ENCODE assay signal across 16 cellular contexts in genomic region chr1:116679828-116680628, GRCh38.
"Had no signal": no experiment of that assay in that cellular context is flagged by ENCODE, and none has a peak within 500 bp of the region (broad histone marks: within the 10 kb centered on the region; RNA-seq: fewer than 3 reads in every experiment).

No MANE protein-coding gene starts in this region.

- H3K9me3 Mint-ChIP-seq: activated naive CD4-positive, alpha-beta T cell treated with anti-CD3 and anti-CD28 coated beads, Interleukin-2, amount 50 U/mL, for 72 hours; nephron progenitor cell; stimulated activated naive CD8-positive, alpha-beta T cell treated with anti-CD3 and anti-CD28 coated beads, Interleukin-15, Interleukin-2, amounts not matched to agents 100 ng/mL and 50 ng/mL, for 24 hours had no signal

- H3K4me3 ChIP-seq: adrenal gland, esophagus muscularis mucosa, heart right ventricle, prostate gland, suprapubic skin, transverse colon, vagina had no signal

- ATAC-seq: activated naive CD4-positive, alpha-beta T cell treated with anti-CD3 and anti-CD28 coated beads, Interleukin-2, amount 50 U/mL, for 72 hours; heart right ventricle had no signal

- H3K27ac ChIP-seq: adrenal gland, esophagus muscularis mucosa, heart right ventricle, prostate gland, suprapubic skin, transverse colon, vagina, VCaP had no signal

- H3K36me3 ChIP-seq: adrenal gland, esophagus muscularis mucosa, heart right ventricle, prostate gland, suprapubic skin, transverse colon, vagina had no signal

- H3K36me3 Mint-ChIP-seq: activated naive CD4-positive, alpha-beta T cell treated with anti-CD3 and anti-CD28 coated beads, Interleukin-2, amount 50 U/mL, for 72 hours had no signal

- DNase-seq: activated CD4-positive, CD25-positive, alpha-beta regulatory T cell treated with anti-CD3 and anti-CD28 coated beads, Interleukin-2, amount 50 U/mL, for 72 hours; activated gamma-delta T cell; adrenal gland; cerebellar nuclear complex; cortex of kidney; heart right ventricle; mesendoderm; nephron progenitor cell; transverse colon had no signal

- H3K4me3 Mint-ChIP-seq: nephron progenitor cell; stimulated activated naive CD8-positive, alpha-beta T cell treated with anti-CD3 and anti-CD28 coated beads, Interleukin-15, Interleukin-2, amounts not matched to agents 100 ng/mL and 50 ng/mL, for 24 hours had no signal

- H3K27ac Mint-ChIP-seq: activated naive CD4-positive, alpha-beta T cell treated with anti-CD3 and anti-CD28 coated beads, Interleukin-2, amount 50 U/mL, for 72 hours; nephron progenitor cell; stimulated activated naive CD8-positive, alpha-beta T cell treated with anti-CD3 and anti-CD28 coated beads, Interleukin-15, Interleukin-2, amounts not matched to agents 100 ng/mL and 50 ng/mL, for 24 hours had no signal

- H3K4me1 Mint-ChIP-seq: nephron progenitor cell had no signal

- H3K9me3 ChIP-seq: adrenal gland, esophagus muscularis mucosa, prostate gland, suprapubic skin, transverse colon, vagina had no signal

- H3K4me1 ChIP-seq: adrenal gland, esophagus muscularis mucosa, heart right ventricle, prostate gland, transverse colon, vagina had no signal
